8 cellular contexts compared by ENCODE assay signal in genomic region chr3:52704611-52705437, GRCh38. TPM values are rescaled to one million over a fixed set of nuclear protein-coding genes. Genes with fewer than 3 reads are reported as not detected.
A peak's percentile ranks its signal among the peaks of the same experiment; 100 is the strongest.
DNase-seq lines count a peak whose midpoint lies in the region; ATAC-seq, FAIRE-seq and TF ChIP-seq lines count a peak whose summit lies in the region.

No MANE protein-coding gene starts in this region.

- peak overlapping the region; percentile 99 for H3K4me2 ChIP-seq in keratinocyte (ENCODE audit: control insufficient read depth, extremely low read depth, insufficient read depth, low read depth, low read length)

- H3K27me3 Mint-ChIP-seq in stimulated activated naive B cell treated with anti-CD40 and anti-IgM and Interleukin-4, amounts not matched to agents 10 μg/mL and 1 μg/mL and 100 μg/mL, for 72 hours = no peaks in the 10 kb centered on the region

- no peaks in the 10 kb centered on the region for H3K9me1 ChIP-seq in keratinocyte (ENCODE audit: control insufficient read depth, extremely low read depth, insufficient read depth, low read length)

- no peaks in the 10 kb centered on the region for H3K27me3 ChIP-seq in brain microvascular endothelial cell (replicated peaks)
- H3K27me3 ChIP-seq in keratinocyte (ENCODE audit: control insufficient read depth, extremely low read depth, insufficient read depth, low read length) = no peaks in the 10 kb centered on the region

- H3K79me2 ChIP-seq in keratinocyte (ENCODE audit: control insufficient read depth, insufficient read depth, low read length) = peaks cover 50% of the 10 kb centered on the region

- DNase-seq in AG20443 (ENCODE audit: low spot score) (peak; percentile 61), NAMALWA (ENCODE audit: low spot score) (peak; percentile 49), brain microvascular endothelial cell (peak; percentile 12), keratinocyte (ENCODE audit: low read depth, low spot score) (no peak), SW 1271 (lab: John Stamatoyannopoulos, UW) (no peak)
- no peak for DNase-seq in stimulated activated naive B cell treated with anti-CD40 and anti-IgM and Interleukin-4, amounts not matched to agents 10 μg/mL and 1 μg/mL and 100 μg/mL, for 72 hours

- H3K4me1 Mint-ChIP-seq in stimulated activated naive B cell treated with anti-CD40 and anti-IgM and Interleukin-4, amounts not matched to agents 10 μg/mL and 1 μg/mL and 100 μg/mL, for 72 hours = peaks cover 15 to 40% of the 10 kb centered on the region in 2 donors

- H3K4me1 ChIP-seq in keratinocyte (ENCODE audit: control insufficient read depth, extremely low read depth, insufficient read depth, low read length) = peaks cover 14% of the 10 kb centered on the region

- H3K27ac ChIP-seq in brain microvascular endothelial cell = peak overlapping the region; percentile 97
- H3K27ac ChIP-seq in keratinocyte (ENCODE audit: control insufficient read depth, insufficient read depth, low read length) = peak overlapping the region; percentile 75

- H3K4me3 ChIP-seq in brain microvascular endothelial cell (ENCODE audit: low read depth, low read length) (peak overlapping the region; percentile 96), keratinocyte (ENCODE audit: control insufficient read depth in 2 of 3, extremely low read depth in 1 of 3, insufficient read depth in 2 of 3, low read depth in 1 of 3, low read length in 3 of 3) (peak overlapping the region; percentile 69 to 95 (median 91))

- peak overlapping the region; percentile 92 for H3K9ac ChIP-seq in keratinocyte (ENCODE audit: control insufficient read depth, extremely low read depth, insufficient read depth, low read length)

- H3K9me3 Mint-ChIP-seq in stimulated activated naive B cell treated with anti-CD40 and anti-IgM and Interleukin-4, amounts not matched to agents 10 μg/mL and 1 μg/mL and 100 μg/mL, for 72 hours = no peaks in the 10 kb centered on the region

- no peaks in the 10 kb centered on the region for H4K20me1 ChIP-seq in keratinocyte (ENCODE audit: control insufficient read depth, extremely low read depth, insufficient read depth, low read length)

- no peak for FAIRE-seq in keratinocyte (lab: Jason Lieb, UNC)

- peaks cover 6% of the 10 kb centered on the region for H3K36me3 ChIP-seq in brain microvascular endothelial cell (replicated peaks)
- peaks cover 0 to 3% of the 10 kb centered on the region in 2 experiments for H3K36me3 ChIP-seq in keratinocyte (ENCODE audit: control insufficient read depth in 2 of 2, extremely low read depth in 1 of 2, insufficient read depth in 2 of 2, low read length in 2 of 2)

- H2AFZ ChIP-seq in keratinocyte (ENCODE audit: control insufficient read depth, low read length) = peak overlapping the region; percentile 99

- dilution Hi-C loops in keratinocyte (cut with MboI; ENCODE audit: extremely low pct_ligation_motif_present, low sequenced_read_pairs) = no loop called here

- H3K9me3 ChIP-seq in keratinocyte (ENCODE audit: control insufficient read depth, low read depth, low read length) = no peaks in the 10 kb centered on the region

- peak overlapping the region; percentile 97 to 98 for H3K4me3 Mint-ChIP-seq in stimulated activated naive B cell treated with anti-CD40 and anti-IgM and Interleukin-4, amounts not matched to agents 10 μg/mL and 1 μg/mL and 100 μg/mL, for 72 hours

- ATAC-seq in GM18909 (IDR thresholded peaks at IDR 0.05; ENCODE audit: poor library complexity, unreplicated experiment) = peak; percentile 15
- peak; percentile 4 to 5 for ATAC-seq in stimulated activated naive B cell treated with anti-CD40 and anti-IgM and Interleukin-4, amounts not matched to agents 10 μg/mL and 1 μg/mL and 100 μg/mL, for 72 hours (replicated peaks)
- no peak for ATAC-seq in GM18868 (IDR thresholded peaks at IDR 0.05; ENCODE audit: unreplicated experiment)

- peaks cover 10 to 16% of the 10 kb centered on the region in 2 donors for H3K36me3 Mint-ChIP-seq in stimulated activated naive B cell treated with anti-CD40 and anti-IgM and Interleukin-4, amounts not matched to agents 10 μg/mL and 1 μg/mL and 100 μg/mL, for 72 hours

- peak overlapping the region; percentile 94 for H3K27ac Mint-ChIP-seq in stimulated activated naive B cell treated with anti-CD40 and anti-IgM and Interleukin-4, amounts not matched to agents 10 μg/mL and 1 μg/mL and 100 μg/mL, for 72 hours

- in situ Hi-C loops in brain microvascular endothelial cell (cut with HindIII; ENCODE audit: low pct_ligation_motif_present, low sequenced_read_pairs) = no loop called here

- no peak for TF ChIP-seq CTCF in brain microvascular endothelial cell (IDR thresholded peaks at IDR 0.05; ENCODE audit: low read depth, low read length, missing control alignments)
- TF ChIP-seq CTCF in keratinocyte (optimal IDR thresholded peaks at IDR 0.05 in 1 of 3, IDR thresholded peaks at IDR 0.05 in 1 of 3, conservative IDR thresholded peaks at IDR 0.05 in 1 of 3; ENCODE audit: extremely low read depth in 1 of 3, insufficient read depth in 2 of 3, low read length in 3 of 3) = no peak

RNA-seq across cellular contexts. Expression of gene GLT8D1, which starts 0.8 kb away (rescaled TPM):
- polyA plus RNA-seq in keratinocyte = 52.6 to 66.4 TPM (median 54.0 TPM) in 3 replicates
- 34.1 TPM for polyA plus RNA-seq in keratinocyte (2011; ENCODE audit: low read depth)
- 33.0 and 59.5 TPM in 2 replicates for polyA plus RNA-seq in keratinocyte (2011; cell fraction: cytosol; rRNA removed)
- 115 and 119 TPM in 2 replicates for polyA plus RNA-seq in keratinocyte (2011; cell fraction: nucleus; rRNA removed)
- polyA plus RNA-seq in keratinocyte (2012; ENCODE audit: low replicate concordance) = 32.0 and 41.1 TPM in 2 replicates
- polyA minus RNA-seq in keratinocyte = 18.2 to 29.4 TPM (median 26.5 TPM) in 3 replicates
- 38.4 TPM for polyA minus RNA-seq in keratinocyte (2011; cell fraction: cytosol; rRNA and poly(A)+ RNA removed)
- polyA minus RNA-seq in keratinocyte (2011; cell fraction: nucleus; rRNA and poly(A)+ RNA removed) = 24.5 and 34.1 TPM in 2 replicates

RNA-seq across cellular contexts. Expression of gene SPCS1, which starts 1.1 kb away (rescaled TPM):
- 99.4 to 142 TPM (median 140 TPM) in 3 replicates for polyA plus RNA-seq in keratinocyte
- 154 TPM for polyA plus RNA-seq in keratinocyte (2011; ENCODE audit: low read depth)
- polyA plus RNA-seq in keratinocyte (2011; cell fraction: cytosol; rRNA removed) = 135 and 178 TPM in 2 replicates
- polyA plus RNA-seq in keratinocyte (2011; cell fraction: nucleus; rRNA removed) = 79.5 and 100 TPM in 2 replicates
- polyA plus RNA-seq in keratinocyte (2012; ENCODE audit: low replicate concordance) = 157 and 161 TPM in 2 replicates
- 52.6 to 90.4 TPM (median 61.5 TPM) in 3 replicates for polyA minus RNA-seq in keratinocyte
- 134 TPM for polyA minus RNA-seq in keratinocyte (2011; cell fraction: cytosol; rRNA and poly(A)+ RNA removed)
- polyA minus RNA-seq in keratinocyte (2011; cell fraction: nucleus; rRNA and poly(A)+ RNA removed) = 31.9 and 37.9 TPM in 2 replicates

RNA-seq across cellular contexts. Expression of gene GNL3, which starts 19.0 kb away (rescaled TPM):
- polyA plus RNA-seq in keratinocyte = 65.7 to 128 TPM (median 77.4 TPM) in 3 replicates
- 938 TPM for polyA plus RNA-seq in keratinocyte (2011; ENCODE audit: low read depth)
- 51.0 and 81.5 TPM in 2 replicates for polyA plus RNA-seq in keratinocyte (2011; cell fraction: cytosol; rRNA removed)
- polyA plus RNA-seq in keratinocyte (2011; cell fraction: nucleus; rRNA removed) = 126 and 174 TPM in 2 replicates
- polyA plus RNA-seq in keratinocyte (2012; ENCODE audit: low replicate concordance) = 92.9 and 94.3 TPM in 2 replicates
- 12.8 to 47.4 TPM (median 22.8 TPM) in 3 replicates for polyA minus RNA-seq in keratinocyte
- polyA minus RNA-seq in keratinocyte (2011; cell fraction: cytosol; rRNA and poly(A)+ RNA removed) = 14.8 TPM
- polyA minus RNA-seq in keratinocyte (2011; cell fraction: nucleus; rRNA and poly(A)+ RNA removed) = 35.8 and 62.9 TPM in 2 replicates

RNA-seq across cellular contexts. Expression of gene PBRM1, which starts 19.1 kb away (rescaled TPM):
- polyA plus RNA-seq in keratinocyte = 20.3 to 26.0 TPM (median 25.7 TPM) in 3 replicates
- polyA plus RNA-seq in keratinocyte (2011; ENCODE audit: low read depth) = 18.5 TPM
- polyA plus RNA-seq in keratinocyte (2011; cell fraction: cytosol; rRNA removed) = 11.8 and 23.8 TPM in 2 replicates
- 28.7 and 36.5 TPM in 2 replicates for polyA plus RNA-seq in keratinocyte (2011; cell fraction: nucleus; rRNA removed)
- 13.3 and 25.6 TPM in 2 replicates for polyA plus RNA-seq in keratinocyte (2012; ENCODE audit: low replicate concordance)
- 30.7 to 90.9 TPM (median 46.0 TPM) in 3 replicates for polyA minus RNA-seq in keratinocyte
- 30.7 TPM for polyA minus RNA-seq in keratinocyte (2011; cell fraction: cytosol; rRNA and poly(A)+ RNA removed)
- polyA minus RNA-seq in keratinocyte (2011; cell fraction: nucleus; rRNA and poly(A)+ RNA removed) = 47.6 and 109 TPM in 2 replicates

Comparison
In these comparisons a context has a peak if more than half of its experiments do, and no peak if none do; other contexts are left out.
1. DNase-seq: peak in AG20443 (single experiment), NAMALWA (single experiment) and brain microvascular endothelial cell (single experiment); none in keratinocyte (single experiment), stimulated activated naive B cell treated with anti-CD40 and anti-IgM and Interleukin-4, amounts not matched to agents 10 μg/mL and 1 μg/mL and 100 μg/mL, for 72 hours (single experiment) and SW 1271 (0 of 2).